19 cellular contexts compared by ENCODE assay signal in genomic region chr1:207059881-207060280, GRCh38. TPM values are rescaled to one million over a fixed set of nuclear protein-coding genes. Genes with fewer than 3 reads are reported as not detected.
DNase-seq lines count a peak whose midpoint lies in the region; ATAC-seq and TF ChIP-seq lines count a peak whose summit lies in the region.
"Had no signal": no experiment of that assay in that cellular context is flagged by ENCODE, and none has a peak within 500 bp of the region (broad histone marks: within the 10 kb centered on the region; RNA-seq: fewer than 3 reads in every experiment).

No MANE protein-coding gene starts in this region.

- CTCF ChIA-PET in activated CD8-positive, alpha-beta T cell treated with anti-CD3 and anti-CD28 coated beads, Interleukin-2, amount 10 ng/mL, durations not matched to agents 7 days and 5 days (lab: Charles Lee), result interaction anchor here (1.0 to 2.6 kb wide), 6 partner anchors 10 to 24 kb away, joined by 3 to 12 read pairs (median 6); no protein-coding TSS in a partner anchor

- no peaks in the 10 kb centered on the region for H3K27me3 Mint-ChIP-seq in activated CD8-positive, alpha-beta T cell treated with anti-CD3 and anti-CD28 coated beads, Interleukin-2, amount 10 ng/mL, durations not matched to agents 7 days and 5 days (ENCODE audit: low read depth)

- intact Hi-C loops in left ventricle myocardium inferior (cut with micrococcal nuclease) (no loop called here), cardiac septum (cut with DNase I) (loop anchor here (10.0 kb wide), 2 partner anchors 385 to 555 kb away; partner anchors contain the start of gene RASSF5), dorsolateral prefrontal cortex (cut with DNase I) (loop anchor here in 1 of 2 donors (10.0 kb wide), 1 partner anchor 345 kb away; no protein-coding TSS in a partner anchor)

- ATAC-seq in upper lobe of left lung (ENCODE audit: low FRiP score in 2 of 2), result no peak
- ATAC-seq in stimulated activated effector memory CD8-positive, alpha-beta T cell treated with anti-CD3 and anti-CD28 coated beads, Interleukin-12 subunit alpha, Interleukin-12 subunit beta, amount 100 ng/mL, for 72 hours, result no peak
- no peak for ATAC-seq in activated CD8-positive, alpha-beta T cell treated with anti-CD3 and anti-CD28 coated beads, Interleukin-2, amount 10 ng/mL, durations not matched to agents 7 days and 5 days

- H3K27ac Mint-ChIP-seq in stimulated activated effector memory CD8-positive, alpha-beta T cell treated with anti-CD3 and anti-CD28 coated beads, Interleukin-12 subunit alpha, Interleukin-12 subunit beta, amount 100 ng/mL, for 72 hours, result no peak overlapping the region
- H3K27ac Mint-ChIP-seq in activated CD8-positive, alpha-beta T cell treated with anti-CD3 and anti-CD28 coated beads, Interleukin-2, amount 10 ng/mL, durations not matched to agents 7 days and 5 days, result no peak overlapping the region

- no peaks in the 10 kb centered on the region for H3K9me3 Mint-ChIP-seq in stimulated activated effector memory CD8-positive, alpha-beta T cell treated with anti-CD3 and anti-CD28 coated beads, Interleukin-12 subunit alpha, Interleukin-12 subunit beta, amount 100 ng/mL, for 72 hours
- no peaks in the 10 kb centered on the region for H3K9me3 Mint-ChIP-seq in activated CD8-positive, alpha-beta T cell treated with anti-CD3 and anti-CD28 coated beads, Interleukin-2, amount 10 ng/mL, durations not matched to agents 7 days and 5 days (ENCODE audit: insufficient read depth)

- POLR2A ChIA-PET in activated CD8-positive, alpha-beta T cell treated with anti-CD3 and anti-CD28 coated beads, Interleukin-2, amount 10 ng/mL, durations not matched to agents 7 days and 5 days (lab: Charles Lee), result no interaction called here

- no peak overlapping the region for H3K4me3 Mint-ChIP-seq in stimulated activated effector memory CD8-positive, alpha-beta T cell treated with anti-CD3 and anti-CD28 coated beads, Interleukin-12 subunit alpha, Interleukin-12 subunit beta, amount 100 ng/mL, for 72 hours
- H3K4me3 Mint-ChIP-seq in activated CD8-positive, alpha-beta T cell treated with anti-CD3 and anti-CD28 coated beads, Interleukin-2, amount 10 ng/mL, durations not matched to agents 7 days and 5 days, result no peak overlapping the region

- H3K4me1 Mint-ChIP-seq in stimulated activated effector memory CD8-positive, alpha-beta T cell treated with anti-CD3 and anti-CD28 coated beads, Interleukin-12 subunit alpha, Interleukin-12 subunit beta, amount 100 ng/mL, for 72 hours, result no peaks in the 10 kb centered on the region
- H3K4me1 Mint-ChIP-seq in activated CD8-positive, alpha-beta T cell treated with anti-CD3 and anti-CD28 coated beads, Interleukin-2, amount 10 ng/mL, durations not matched to agents 7 days and 5 days (ENCODE audit: low read depth), result peaks cover 11% of the 10 kb centered on the region

- no peaks in the 10 kb centered on the region for H3K27me3 ChIP-seq in left ventricle myocardium inferior (ENCODE audit: low read depth)
- H3K27me3 ChIP-seq in dorsolateral prefrontal cortex, result no peaks in the 10 kb centered on the region
- no peaks in the 10 kb centered on the region for H3K27me3 ChIP-seq in neutrophil
- H3K27me3 ChIP-seq in upper lobe of left lung, result no peaks in the 10 kb centered on the region

- no peak for TF ChIP-seq CTCF in left ventricle myocardium inferior (IDR thresholded peaks at IDR 0.05; ENCODE audit: borderline replicate concordance)
- no peak for TF ChIP-seq CTCF in dorsolateral prefrontal cortex (IDR thresholded peaks at IDR 0.05 in 54 of 56, conservative IDR thresholded peaks at IDR 0.05 in 2 of 56; ENCODE audit: low read depth in 1 of 56, partially characterized antibody in 56 of 56)
- TF ChIP-seq CTCF in neutrophil (IDR thresholded peaks at IDR 0.05), result no peak
- TF ChIP-seq CTCF in upper lobe of left lung (IDR thresholded peaks at IDR 0.05), result no peak

- no peak for DNase-seq in left ventricle myocardium inferior
- DNase-seq in cardiac septum (ENCODE audit: low spot score), result no peak
- DNase-seq in dorsolateral prefrontal cortex, result no peak
- DNase-seq in upper lobe of left lung, result no peak
- DNase-seq in stimulated activated effector memory CD8-positive, alpha-beta T cell treated with anti-CD3 and anti-CD28 coated beads, Interleukin-12 subunit alpha, Interleukin-12 subunit beta, amount 100 ng/mL, for 72 hours (ENCODE audit: low spot score in 2 of 2), result no peak
- no peak for DNase-seq in activated CD8-positive, alpha-beta T cell treated with anti-CD3 and anti-CD28 coated beads, Interleukin-2, amount 10 ng/mL, durations not matched to agents 7 days and 5 days
- no peak for DNase-seq in GOT3 (lab: John Stamatoyannopoulos, UW)
- DNase-seq: GF-D8, Karpas-422, MM.1S, NCI-H1105, NCI-H1694, RPMI8226 had no signal

- no peaks in the 10 kb centered on the region for H3K36me3 Mint-ChIP-seq in stimulated activated effector memory CD8-positive, alpha-beta T cell treated with anti-CD3 and anti-CD28 coated beads, Interleukin-12 subunit alpha, Interleukin-12 subunit beta, amount 100 ng/mL, for 72 hours
- H3K36me3 Mint-ChIP-seq in activated CD8-positive, alpha-beta T cell treated with anti-CD3 and anti-CD28 coated beads, Interleukin-2, amount 10 ng/mL, durations not matched to agents 7 days and 5 days (ENCODE audit: low read depth), result no peaks in the 10 kb centered on the region

- WGBS in upper lobe of left lung, 2 donors, result 36 to 61% methylated on average over 4 of the region's 4 CpGs

- peaks cover 62% of the 10 kb centered on the region for H3K4me1 ChIP-seq in left ventricle myocardium inferior
- peaks cover 58 to 61% of the 10 kb centered on the region in 2 experiments for H3K4me1 ChIP-seq in neutrophil (ENCODE audit: control insufficient read depth in 1 of 2, insufficient read depth in 1 of 2, low read depth in 1 of 2, low read length in 1 of 2)
- peaks cover 0 to 34% (median 13%) of the 10 kb centered on the region in 4 donors for H3K4me1 ChIP-seq in upper lobe of left lung
- H3K4me1 ChIP-seq: SJCRH30 had no signal

- H3K9me3 ChIP-seq in left ventricle myocardium inferior (replicated peaks), result no peaks in the 10 kb centered on the region
- H3K9me3 ChIP-seq in neutrophil, result no peaks in the 10 kb centered on the region
- H3K9me3 ChIP-seq in upper lobe of left lung, result no peaks in the 10 kb centered on the region
- H3K9me3 ChIP-seq: SJCRH30 had no signal

- no peak for TF ChIP-seq EP300 in upper lobe of left lung (IDR thresholded peaks at IDR 0.05)

- peak overlapping the region; percentile 44 for H3K4me3 ChIP-seq in left ventricle myocardium inferior
- H3K4me3 ChIP-seq in dorsolateral prefrontal cortex, result no peak overlapping the region
- peak overlapping the region; percentile 18 to 49 for H3K4me3 ChIP-seq in neutrophil (ENCODE audit: low read depth in 1 of 2, low read length in 1 of 2)
- no peak overlapping the region for H3K4me3 ChIP-seq in upper lobe of left lung
- H3K4me3 ChIP-seq: SJCRH30 had no signal

- no peak for TF ChIP-seq POLR2A in upper lobe of left lung (IDR thresholded peaks at IDR 0.05)

- peaks cover 46% of the 10 kb centered on the region for H3K36me3 ChIP-seq in left ventricle myocardium inferior
- H3K36me3 ChIP-seq in neutrophil, result peaks cover 38% of the 10 kb centered on the region
- peaks cover 0 to 40% (median 12%) of the 10 kb centered on the region in 4 donors for H3K36me3 ChIP-seq in upper lobe of left lung
- H3K36me3 ChIP-seq: SJCRH30 had no signal

- H3K27ac ChIP-seq in left ventricle myocardium inferior (replicated peaks) (peak overlapping the region; percentile 97), dorsolateral prefrontal cortex (peak overlapping the region in 39 of 59 donors; percentile 1 to 73 (median 43)), neutrophil (peak overlapping the region; percentile 84), upper lobe of left lung (peak overlapping the region; percentile 30 to 81 (median 74))
- H3K27ac ChIP-seq: C4-2B, SJCRH30 had no signal

RNA-seq across cellular contexts. Expression of gene PFKFB2, which starts 6.8 kb away (rescaled TPM):
- total RNA-seq in left ventricle myocardium inferior (107 TPM), cardiac septum (49.9 TPM), dorsolateral prefrontal cortex (100 to 1,000 TPM in 1 of 120 experiments, 10 to 100 TPM in 119; 18.5 to 126 (median 47.9) TPM), upper lobe of left lung (10 to 100 TPM; 25.3 to 95.5 (median 58.0) TPM)
- 1 to 10 TPM; 5.0 to 6.6 TPM for total RNA-seq in activated CD8-positive, alpha-beta T cell treated with anti-CD3 and anti-CD28 coated beads, Interleukin-2, amount 10 ng/mL, durations not matched to agents 7 days and 5 days

RNA-seq across cellular contexts. Expression of gene YOD1, which starts 8.9 kb away (rescaled TPM):
- total RNA-seq in left ventricle myocardium inferior, result 4.2 TPM
- 7.2 TPM for total RNA-seq in cardiac septum
- total RNA-seq in dorsolateral prefrontal cortex, result 10 to 100 TPM; 10.1 to 24.4 (median 14.4) TPM
- 10 to 100 TPM in 3 of 6 donors, 1 to 10 TPM in 3; 6.0 to 24.4 (median 9.4) TPM for total RNA-seq in upper lobe of left lung
- 1 to 10 TPM; 7.7 to 8.7 TPM for total RNA-seq in activated CD8-positive, alpha-beta T cell treated with anti-CD3 and anti-CD28 coated beads, Interleukin-2, amount 10 ng/mL, durations not matched to agents 7 days and 5 days

RNA-seq across cellular contexts. Expression of gene C1orf116, which starts 27.3 kb away (rescaled TPM):
- total RNA-seq in left ventricle myocardium inferior (0.74 TPM), cardiac septum (0.70 TPM), dorsolateral prefrontal cortex (under 1 TPM in 103 of 120 experiments, not detected in 17; 0.07 to 0.76 (median 0.24) TPM), upper lobe of left lung (100 to 1,000 TPM in 5 of 6 donors, 10 to 100 TPM in 1; 92.5 to 222 (median 193) TPM)
- total RNA-seq in activated CD8-positive, alpha-beta T cell treated with anti-CD3 and anti-CD28 coated beads, Interleukin-2, amount 10 ng/mL, durations not matched to agents 7 days and 5 days, result not detected
- total RNA-seq: SJCRH30 had no signal

RNA-seq across cellular contexts. Expression of gene C4BPB, which starts 28.8 kb away (rescaled TPM):
- total RNA-seq in left ventricle myocardium inferior (0.30 TPM), cardiac septum (0.24 TPM), dorsolateral prefrontal cortex (not detected), upper lobe of left lung (10 to 100 TPM in 2 of 6 donors, 1 to 10 TPM in 4; 1.1 to 40.9 (median 9.2) TPM)
- 1 to 10 TPM; 1.7 to 3.2 TPM for total RNA-seq in activated CD8-positive, alpha-beta T cell treated with anti-CD3 and anti-CD28 coated beads, Interleukin-2, amount 10 ng/mL, durations not matched to agents 7 days and 5 days
- total RNA-seq: A673, H7, SJCRH30 had no signal

RNA-seq across cellular contexts. Expression of gene C4BPA, which starts 44.2 kb away (rescaled TPM):
- not detected for total RNA-seq in left ventricle myocardium inferior
- total RNA-seq in cardiac septum, result not detected
- not detected for total RNA-seq in dorsolateral prefrontal cortex
- total RNA-seq in upper lobe of left lung, result 100 to 1,000 TPM in 3 of 6 donors, 10 to 100 TPM in 3; 39.0 to 618 (median 118) TPM
- total RNA-seq in activated CD8-positive, alpha-beta T cell treated with anti-CD3 and anti-CD28 coated beads, Interleukin-2, amount 10 ng/mL, durations not matched to agents 7 days and 5 days, result not detected
- total RNA-seq: A673, Daoy, H7 had no signal

Comparison
In these comparisons a context has a peak if more than half of its experiments do, and no peak if none do; other contexts are left out.
1. H3K27ac ChIP-seq: peak in every context shown above with its lines; median percentile 97 in left ventricle myocardium inferior; 84 in neutrophil; 74 in upper lobe of left lung; 43 in dorsolateral prefrontal cortex.
2. H3K4me3 ChIP-seq: peak in left ventricle myocardium inferior (single experiment) and neutrophil (2 of 2); none in dorsolateral prefrontal cortex (0 of 59) and upper lobe of left lung (0 of 4).
3. RNA of gene C1orf116, which starts 27.3 kb away (total RNA-seq): 92.5 to 222 TPM in upper lobe of left lung; 0.74 TPM in left ventricle myocardium inferior (single experiment), 0.70 TPM in cardiac septum (single experiment), 0.07 to 0.76 TPM in dorsolateral prefrontal cortex and not detected in activated CD8-positive, alpha-beta T cell treated with anti-CD3 and anti-CD28 coated beads, Interleukin-2, amount 10 ng/mL, durations not matched to agents 7 days and 5 days; every median in the first group is over 10 times any median in the second.